In genomic region chr12:91887957-91888356, GRCh38 we compare ENCODE assay signal across 25 cellular contexts.
"Had no signal": no experiment of that assay in that cellular context is flagged by ENCODE, and none has a peak within 500 bp of the region (broad histone marks: within the 10 kb centered on the region; RNA-seq: fewer than 3 reads in every experiment).

No MANE protein-coding gene starts in this region.

- DNase-seq: activated B cell treated with CpG ODN at 0.5 μM for 24 hours; activated CD4-positive, alpha-beta T cell treated with anti-CD3 and anti-CD28 coated beads for 36 hours; activated CD4-positive, alpha-beta T cell treated with anti-CD3 and anti-CD28 coated beads, Interleukin-2, amount 50 U/mL, for 4 hours; activated CD8-positive, alpha-beta memory T cell treated with anti-CD3 and anti-CD28 coated beads for 24 hours; activated CD8-positive, alpha-beta memory T cell treated with anti-CD3 and anti-CD28 coated beads, Interleukin-2, amount 50 U/mL, for 4 hours; activated T-cell treated with anti-CD3 and anti-CD28 coated beads, Interleukin-2, amount 50 U/mL, for 24 hours; adrenal gland; cerebellar nuclear complex; cortex of kidney; head of caudate nucleus; hypothalamus; nephron progenitor cell; nucleus accumbens; right lobe of liver; stimulated activated CD4-positive, alpha-beta T cell treated with anti-CD3 and anti-CD28 coated beads, Interleukin-2, amount 100 ng/mL, for 24 hours; stimulated activated naive CD8-positive, alpha-beta T cell treated with anti-CD3 and anti-CD28 coated beads, Interleukin-15, amount 100 ng/mL, for 72 hours had no signal

- ATAC-seq: activated CD4-positive, alpha-beta T cell treated with anti-CD3 and anti-CD28 coated beads for 36 hours; activated T-helper 17 cell treated with anti-CD3 and anti-CD28 coated beads, Interleukin-2, amount 50 U/mL, for 72 hours; gastroesophageal sphincter; right lobe of liver; stimulated activated effector memory CD8-positive, alpha-beta T cell treated with anti-CD3 and anti-CD28 coated beads, Interleukin-12 subunit alpha, Interleukin-12 subunit beta, amount 100 ng/mL, for 72 hours; stimulated activated naive CD8-positive, alpha-beta T cell treated with anti-CD3 and anti-CD28 coated beads, Interleukin-15, amount 100 ng/mL, for 72 hours had no signal

- H3K9me3 Mint-ChIP-seq: activated B cell treated with CpG ODN at 0.5 μM for 24 hours; activated T-cell treated with anti-CD3 and anti-CD28 coated beads, Interleukin-2, amount 50 U/mL, for 24 hours; activated T-helper 17 cell treated with anti-CD3 and anti-CD28 coated beads, Interleukin-2, amount 50 U/mL, for 72 hours; nephron progenitor cell; stimulated activated effector memory CD8-positive, alpha-beta T cell treated with anti-CD3 and anti-CD28 coated beads, Interleukin-12 subunit alpha, Interleukin-12 subunit beta, amount 100 ng/mL, for 72 hours; stimulated activated naive CD8-positive, alpha-beta T cell treated with anti-CD3 and anti-CD28 coated beads, Interleukin-15, amount 100 ng/mL, for 72 hours had no signal

- H3K9me3 ChIP-seq: adrenal gland, breast epithelium, gastroesophageal sphincter, right lobe of liver, tibial nerve had no signal

- H3K36me3 Mint-ChIP-seq: stimulated activated effector memory CD8-positive, alpha-beta T cell treated with anti-CD3 and anti-CD28 coated beads, Interleukin-12 subunit alpha, Interleukin-12 subunit beta, amount 100 ng/mL, for 72 hours had no signal

- H3K4me3 Mint-ChIP-seq: activated B cell treated with CpG ODN at 0.5 μM for 24 hours; activated CD4-positive, alpha-beta T cell treated with anti-CD3 and anti-CD28 coated beads for 36 hours; activated naive CD8-positive, alpha-beta T cell; activated T-cell treated with anti-CD3 and anti-CD28 coated beads, Interleukin-2, amount 50 U/mL, for 24 hours; activated T-helper 17 cell treated with anti-CD3 and anti-CD28 coated beads, Interleukin-2, amount 50 U/mL, for 72 hours; nephron progenitor cell; stimulated activated effector memory CD8-positive, alpha-beta T cell treated with anti-CD3 and anti-CD28 coated beads, Interleukin-12 subunit alpha, Interleukin-12 subunit beta, amount 100 ng/mL, for 72 hours; stimulated activated naive CD8-positive, alpha-beta T cell treated with anti-CD3 and anti-CD28 coated beads, Interleukin-15, amount 100 ng/mL, for 72 hours had no signal

- H3K4me1 ChIP-seq: adrenal gland, breast epithelium, gastroesophageal sphincter, parathyroid adenoma, right lobe of liver, tibial nerve had no signal

- H3K27me3 ChIP-seq: adrenal gland, breast epithelium, gastroesophageal sphincter, right lobe of liver, tibial nerve had no signal

- H3K4me1 Mint-ChIP-seq: activated B cell treated with CpG ODN at 0.5 μM for 24 hours; activated T-helper 17 cell treated with anti-CD3 and anti-CD28 coated beads, Interleukin-2, amount 50 U/mL, for 72 hours; stimulated activated effector memory CD8-positive, alpha-beta T cell treated with anti-CD3 and anti-CD28 coated beads, Interleukin-12 subunit alpha, Interleukin-12 subunit beta, amount 100 ng/mL, for 72 hours; stimulated activated naive CD8-positive, alpha-beta T cell treated with anti-CD3 and anti-CD28 coated beads, Interleukin-15, amount 100 ng/mL, for 72 hours had no signal

- H3K9ac ChIP-seq: parathyroid adenoma had no signal

- H3K27me3 Mint-ChIP-seq: activated CD4-positive, alpha-beta T cell treated with anti-CD3 and anti-CD28 coated beads for 36 hours; activated naive CD8-positive, alpha-beta T cell; activated T-cell treated with anti-CD3 and anti-CD28 coated beads, Interleukin-2, amount 50 U/mL, for 24 hours; activated T-helper 17 cell treated with anti-CD3 and anti-CD28 coated beads, Interleukin-2, amount 50 U/mL, for 72 hours; stimulated activated naive CD8-positive, alpha-beta T cell treated with anti-CD3 and anti-CD28 coated beads, Interleukin-15, amount 100 ng/mL, for 72 hours had no signal

- H2AFZ ChIP-seq: parathyroid adenoma had no signal

- H3K27ac ChIP-seq: adrenal gland, breast epithelium, epithelial cell of prostate, gastroesophageal sphincter, parathyroid adenoma, right lobe of liver, skin epidermis, tibial nerve had no signal

- H3K27ac Mint-ChIP-seq: activated B cell treated with CpG ODN at 0.5 μM for 24 hours; activated CD4-positive, alpha-beta T cell treated with anti-CD3 and anti-CD28 coated beads for 36 hours; activated naive CD8-positive, alpha-beta T cell; activated T-cell treated with anti-CD3 and anti-CD28 coated beads, Interleukin-2, amount 50 U/mL, for 24 hours; activated T-helper 17 cell treated with anti-CD3 and anti-CD28 coated beads, Interleukin-2, amount 50 U/mL, for 72 hours; nephron progenitor cell; stimulated activated effector memory CD8-positive, alpha-beta T cell treated with anti-CD3 and anti-CD28 coated beads, Interleukin-12 subunit alpha, Interleukin-12 subunit beta, amount 100 ng/mL, for 72 hours; stimulated activated naive CD8-positive, alpha-beta T cell treated with anti-CD3 and anti-CD28 coated beads, Interleukin-15, amount 100 ng/mL, for 72 hours had no signal

- H3K4me3 ChIP-seq: adrenal gland, breast epithelium, gastroesophageal sphincter, right lobe of liver, skin epidermis, tibial nerve had no signal

- H3K36me3 ChIP-seq: adrenal gland, breast epithelium, gastroesophageal sphincter, right lobe of liver, tibial nerve had no signal
